Comparison of ENCODE assay signal across 17 cellular contexts in genomic region chr1:172867216-172867828, GRCh38.
DNase-seq lines count a peak whose midpoint lies in the region; ATAC-seq and TF ChIP-seq lines count a peak whose summit lies in the region.
"Had no signal": no experiment of that assay in that cellular context is flagged by ENCODE, and none has a peak within 500 bp of the region (broad histone marks: within the 10 kb centered on the region; RNA-seq: fewer than 3 reads in every experiment).

No MANE protein-coding gene starts in this region.

- H3K9me3 Mint-ChIP-seq in activated CD4-positive, alpha-beta T cell treated with anti-CD3 and anti-CD28 coated beads, Interleukin-2, amount 10 ng/mL, durations not matched to agents 7 days and 5 days: no peaks in the 10 kb centered on the region
- peaks cover 3% of the 10 kb centered on the region for H3K9me3 Mint-ChIP-seq in CD8-positive, alpha-beta T cell
- H3K9me3 Mint-ChIP-seq in activated T-helper 1 cell treated with anti-CD3 and anti-CD28 coated beads, Interleukin-12 subunit alpha, Interleukin-12 subunit beta, Interleukin-2, Interleukin-4 antibody, amounts not matched to agents 30 ng/mL and 10 ng/mL and 1 ng/mL, durations not matched to agents 14 hours and 24 hours and 36 hours: no peaks in the 10 kb centered on the region
- peaks cover 0 to 1% (median 0%) of the 10 kb centered on the region in 11 donors for H3K9me3 Mint-ChIP-seq in naive thymus-derived CD4-positive, alpha-beta T cell

- H3K27me3 Mint-ChIP-seq in activated CD4-positive, alpha-beta T cell treated with anti-CD3 and anti-CD28 coated beads, Interleukin-2, amount 10 ng/mL, durations not matched to agents 7 days and 5 days: peaks cover 16% of the 10 kb centered on the region
- H3K27me3 Mint-ChIP-seq in CD8-positive, alpha-beta T cell (ENCODE audit: low read depth): no peaks in the 10 kb centered on the region
- peaks cover 27% of the 10 kb centered on the region for H3K27me3 Mint-ChIP-seq in activated T-helper 1 cell treated with anti-CD3 and anti-CD28 coated beads, Interleukin-12 subunit alpha, Interleukin-12 subunit beta, Interleukin-2, Interleukin-4 antibody, amounts not matched to agents 30 ng/mL and 10 ng/mL and 1 ng/mL, durations not matched to agents 14 hours and 24 hours and 36 hours (ENCODE audit: insufficient read depth)
- H3K27me3 Mint-ChIP-seq in naive thymus-derived CD4-positive, alpha-beta T cell: peaks cover 0 to 29% (median 0%) of the 10 kb centered on the region in 5 donors

- no peak overlapping the region for H3K27ac Mint-ChIP-seq in activated CD4-positive, alpha-beta T cell treated with anti-CD3 and anti-CD28 coated beads, Interleukin-2, amount 10 ng/mL, durations not matched to agents 7 days and 5 days
- H3K27ac Mint-ChIP-seq in CD8-positive, alpha-beta T cell: peak overlapping the region; percentile 37
- H3K27ac Mint-ChIP-seq in activated T-helper 1 cell treated with anti-CD3 and anti-CD28 coated beads, Interleukin-12 subunit alpha, Interleukin-12 subunit beta, Interleukin-2, Interleukin-4 antibody, amounts not matched to agents 30 ng/mL and 10 ng/mL and 1 ng/mL, durations not matched to agents 14 hours and 24 hours and 36 hours: peak overlapping the region; percentile 10
- peak overlapping the region in 7 of 9 donors; percentile 4 to 76 (median 26) for H3K27ac Mint-ChIP-seq in naive thymus-derived CD4-positive, alpha-beta T cell

- peak; percentile 17 for DNase-seq in activated CD4-positive, alpha-beta T cell treated with anti-CD3 and anti-CD28 coated beads, Interleukin-2, amount 10 ng/mL, durations not matched to agents 7 days and 5 days
- DNase-seq in activated CD4-positive, alpha-beta T cell treated with anti-CD3 and anti-CD28 coated beads for 1 hour: no peak
- peak in 1 of 7 experiments; percentile 23 for DNase-seq in CD8-positive, alpha-beta T cell
- DNase-seq in activated T-helper 1 cell treated with anti-CD3 and anti-CD28 coated beads, Interleukin-12 subunit alpha, Interleukin-12 subunit beta, Interleukin-2, Interleukin-4 antibody, amounts not matched to agents 30 ng/mL and 10 ng/mL and 1 ng/mL, durations not matched to agents 14 hours and 24 hours and 36 hours (ENCODE audit: low spot score): no peak
- peak in 7 of 9 donors; percentile 9 to 58 (median 32) for DNase-seq in naive thymus-derived CD4-positive, alpha-beta T cell
- DNase-seq in SHP77 (lab: John Stamatoyannopoulos, UW): no peak
- DNase-seq in stimulated activated CD4-positive, alpha-beta T cell treated with anti-CD3 and anti-CD28 coated beads, Interleukin-4, amount 100 ng/mL, for 4 hours: no peak
- no peak for DNase-seq in GM10266 (ENCODE audit: extremely low spot score)
- DNase-seq: C1 segment of cervical spinal cord, Caco-2, NCI-H1092, NCI-H1694, NCI-H2107, NCI-H226, NCI-H526 had no signal

- POLR2A ChIA-PET in activated CD4-positive, alpha-beta T cell treated with anti-CD3 and anti-CD28 coated beads, Interleukin-2, amount 10 ng/mL, durations not matched to agents 7 days and 5 days (lab: Charles Lee): interaction anchor here (0.6 kb wide), 1 partner anchor 42 kb away, joined by 3 read pairs; no protein-coding TSS in a partner anchor
- POLR2A ChIA-PET in CD8-positive, alpha-beta T cell (lab: Charles Lee): interaction anchor here (0.6 kb wide), 1 partner anchor 508 kb away, joined by 3 read pairs; no protein-coding TSS in a partner anchor
- POLR2A ChIA-PET in naive thymus-derived CD4-positive, alpha-beta T cell (lab: Charles Lee): interaction anchor here (0.7 to 0.9 kb wide), 2 partner anchors 27 to 117 kb away, joined by 3 to 4 read pairs; no protein-coding TSS in a partner anchor

- TF ChIP-seq CTCF in CD8-positive, alpha-beta T cell (IDR thresholded peaks at IDR 0.05): no peak
- no peak for TF ChIP-seq CTCF in GM10266 (IDR thresholded peaks at IDR 0.05; ENCODE audit: control insufficient read depth, insufficient read depth, low read depth, missing control alignments)

- no peaks in the 10 kb centered on the region for H3K9me3 ChIP-seq in CD8-positive, alpha-beta T cell (ENCODE audit: low read length)
- H3K9me3 ChIP-seq in naive thymus-derived CD4-positive, alpha-beta T cell (ENCODE audit: control insufficient read depth in 2 of 3, low read length in 3 of 3): no peaks in the 10 kb centered on the region
- H3K9me3 ChIP-seq: Caco-2, HAP-1 had no signal

- H3K4me3 ChIP-seq in CD8-positive, alpha-beta T cell (ENCODE audit: low read depth, low read length): no peak overlapping the region
- H3K4me3 ChIP-seq in naive thymus-derived CD4-positive, alpha-beta T cell (ENCODE audit: low read length): no peak overlapping the region
- H3K4me3 ChIP-seq: GM12878, HAP-1 had no signal

- H3K36me3 ChIP-seq in CD8-positive, alpha-beta T cell (ENCODE audit: insufficient read depth, low read length): no peaks in the 10 kb centered on the region
- no peaks in the 10 kb centered on the region for H3K36me3 ChIP-seq in naive thymus-derived CD4-positive, alpha-beta T cell (ENCODE audit: control insufficient read depth in 2 of 3, insufficient read depth in 3 of 3, low read length in 3 of 3)
- H3K36me3 ChIP-seq: HAP-1 had no signal

- H3K27ac ChIP-seq in CD8-positive, alpha-beta T cell (ENCODE audit: low read depth, low read length): no peak overlapping the region
- no peak overlapping the region for H3K27ac ChIP-seq in naive thymus-derived CD4-positive, alpha-beta T cell (ENCODE audit: low read depth, low read length)

- peak; percentile 89 for ATAC-seq in CD8-positive, alpha-beta T cell
- ATAC-seq in naive thymus-derived CD4-positive, alpha-beta T cell: peak; percentile 90
- ATAC-seq: GM12878 had no signal

- H3K27me3 ChIP-seq in CD8-positive, alpha-beta T cell (ENCODE audit: insufficient read depth, low read length): no peaks in the 10 kb centered on the region
- no peaks in the 10 kb centered on the region for H3K27me3 ChIP-seq in naive thymus-derived CD4-positive, alpha-beta T cell (ENCODE audit: control insufficient read depth in 2 of 2, insufficient read depth in 2 of 2, low read length in 2 of 2)

- no peaks in the 10 kb centered on the region for H3K4me1 ChIP-seq in CD8-positive, alpha-beta T cell (ENCODE audit: insufficient read depth, low read length)
- H3K4me1 ChIP-seq in naive thymus-derived CD4-positive, alpha-beta T cell (ENCODE audit: control insufficient read depth in 2 of 2, insufficient read depth in 2 of 2, low read length in 2 of 2): peaks cover 0 to 4% of the 10 kb centered on the region in 2 donors
- H3K4me1 ChIP-seq: HAP-1 had no signal

- H3K4me1 Mint-ChIP-seq in activated CD4-positive, alpha-beta T cell treated with anti-CD3 and anti-CD28 coated beads, Interleukin-2, amount 10 ng/mL, durations not matched to agents 7 days and 5 days: peaks cover 28% of the 10 kb centered on the region
- H3K4me1 Mint-ChIP-seq in CD8-positive, alpha-beta T cell (ENCODE audit: low read depth): peaks cover 17% of the 10 kb centered on the region
- H3K4me1 Mint-ChIP-seq in activated T-helper 1 cell treated with anti-CD3 and anti-CD28 coated beads, Interleukin-12 subunit alpha, Interleukin-12 subunit beta, Interleukin-2, Interleukin-4 antibody, amounts not matched to agents 30 ng/mL and 10 ng/mL and 1 ng/mL, durations not matched to agents 14 hours and 24 hours and 36 hours (ENCODE audit: low read depth): peaks cover 21% of the 10 kb centered on the region
- H3K4me1 Mint-ChIP-seq in naive thymus-derived CD4-positive, alpha-beta T cell: peaks cover 5 to 28% (median 16%) of the 10 kb centered on the region in 7 donors

- H3K4me3 Mint-ChIP-seq in activated CD4-positive, alpha-beta T cell treated with anti-CD3 and anti-CD28 coated beads, Interleukin-2, amount 10 ng/mL, durations not matched to agents 7 days and 5 days: no peak overlapping the region
- H3K4me3 Mint-ChIP-seq in CD8-positive, alpha-beta T cell: no peak overlapping the region
- H3K4me3 Mint-ChIP-seq in activated T-helper 1 cell treated with anti-CD3 and anti-CD28 coated beads, Interleukin-12 subunit alpha, Interleukin-12 subunit beta, Interleukin-2, Interleukin-4 antibody, amounts not matched to agents 30 ng/mL and 10 ng/mL and 1 ng/mL, durations not matched to agents 14 hours and 24 hours and 36 hours: no peak overlapping the region
- H3K4me3 Mint-ChIP-seq in naive thymus-derived CD4-positive, alpha-beta T cell: peak overlapping the region in 2 of 10 donors; percentile 11 to 37

- intact Hi-C loops in CD8-positive, alpha-beta T cell (cut with DNase I, micrococcal nuclease): no loop called here
- intact Hi-C loops in activated T-helper 1 cell treated with anti-CD3 and anti-CD28 coated beads, Interleukin-12 subunit alpha, Interleukin-12 subunit beta, Interleukin-2, Interleukin-4 antibody, amounts not matched to agents 30 ng/mL and 10 ng/mL and 1 ng/mL, durations not matched to agents 14 hours and 24 hours and 36 hours (cut with micrococcal nuclease): loop anchor here (1.0 to 5.0 kb wide), 8 partner anchors 8 to 1290 kb away; partner anchors contain the start of genes RABGAP1L and TNFSF4
- intact Hi-C loops in naive thymus-derived CD4-positive, alpha-beta T cell (cut with micrococcal nuclease): loop anchor here (1.0 to 2.0 kb wide), 3 partner anchors 27 to 29 kb away; no protein-coding TSS in a partner anchor

- no peaks in the 10 kb centered on the region for H3K36me3 Mint-ChIP-seq in activated CD4-positive, alpha-beta T cell treated with anti-CD3 and anti-CD28 coated beads, Interleukin-2, amount 10 ng/mL, durations not matched to agents 7 days and 5 days (ENCODE audit: low read depth)
- H3K36me3 Mint-ChIP-seq in CD8-positive, alpha-beta T cell: no peaks in the 10 kb centered on the region
- no peaks in the 10 kb centered on the region for H3K36me3 Mint-ChIP-seq in activated T-helper 1 cell treated with anti-CD3 and anti-CD28 coated beads, Interleukin-12 subunit alpha, Interleukin-12 subunit beta, Interleukin-2, Interleukin-4 antibody, amounts not matched to agents 30 ng/mL and 10 ng/mL and 1 ng/mL, durations not matched to agents 14 hours and 24 hours and 36 hours (ENCODE audit: low read depth)
- H3K36me3 Mint-ChIP-seq in naive thymus-derived CD4-positive, alpha-beta T cell: no peaks in the 10 kb centered on the region

- CTCF ChIA-PET in activated CD4-positive, alpha-beta T cell treated with anti-CD3 and anti-CD28 coated beads, Interleukin-2, amount 10 ng/mL, durations not matched to agents 7 days and 5 days (lab: Charles Lee): interaction anchor here (0.9 kb wide), 1 partner anchor 73 kb away, joined by 3 read pairs; no protein-coding TSS in a partner anchor
- CTCF ChIA-PET in CD8-positive, alpha-beta T cell (lab: Charles Lee): interaction anchor here (0.7 kb wide), 1 partner anchor 1226 kb away, joined by 4 read pairs; no protein-coding TSS in a partner anchor
- CTCF ChIA-PET in naive thymus-derived CD4-positive, alpha-beta T cell (lab: Charles Lee): interaction anchor here (0.6 kb wide), 1 partner anchor 93 kb away, joined by 3 read pairs; no protein-coding TSS in a partner anchor

Comparison
In these comparisons a context has a peak if more than half of its experiments do, and no peak if none do; other contexts are left out.
1. DNase-seq: peak in activated CD4-positive, alpha-beta T cell treated with anti-CD3 and anti-CD28 coated beads, Interleukin-2, amount 10 ng/mL, durations not matched to agents 7 days and 5 days (single experiment) and naive thymus-derived CD4-positive, alpha-beta T cell (7 of 9); none in activated CD4-positive, alpha-beta T cell treated with anti-CD3 and anti-CD28 coated beads for 1 hour (single experiment), activated T-helper 1 cell treated with anti-CD3 and anti-CD28 coated beads, Interleukin-12 subunit alpha, Interleukin-12 subunit beta, Interleukin-2, Interleukin-4 antibody, amounts not matched to agents 30 ng/mL and 10 ng/mL and 1 ng/mL, durations not matched to agents 14 hours and 24 hours and 36 hours (single experiment), SHP77 (0 of 2), stimulated activated CD4-positive, alpha-beta T cell treated with anti-CD3 and anti-CD28 coated beads, Interleukin-4, amount 100 ng/mL, for 4 hours (0 of 2) and GM10266 (single experiment).
2. intact Hi-C loops: an anchor here in activated T-helper 1 cell treated with anti-CD3 and anti-CD28 coated beads, Interleukin-12 subunit alpha, Interleukin-12 subunit beta, Interleukin-2, Interleukin-4 antibody, amounts not matched to agents 30 ng/mL and 10 ng/mL and 1 ng/mL, durations not matched to agents 14 hours and 24 hours and 36 hours (1.0 to 5.0 kb wide) and naive thymus-derived CD4-positive, alpha-beta T cell (1.0 to 2.0 kb wide); none called in CD8-positive, alpha-beta T cell.